Comparison of ENCODE assay signal across 1 cellular context in genomic region chr9:89318123-89319014, GRCh38.
TF ChIP-seq lines count a peak whose summit lies in the region.

SECISBP2 (plus strand) TSS chr9:89318500; CDS start chr9:89318577, 77 bp downstream.

TF ChIP-seq in HepG2, 621 proteins besides CTCF, POLR2A, EP300 and RAD21 (continued from another document and continues in another):
- TF ChIP-seq, protein P1, sequence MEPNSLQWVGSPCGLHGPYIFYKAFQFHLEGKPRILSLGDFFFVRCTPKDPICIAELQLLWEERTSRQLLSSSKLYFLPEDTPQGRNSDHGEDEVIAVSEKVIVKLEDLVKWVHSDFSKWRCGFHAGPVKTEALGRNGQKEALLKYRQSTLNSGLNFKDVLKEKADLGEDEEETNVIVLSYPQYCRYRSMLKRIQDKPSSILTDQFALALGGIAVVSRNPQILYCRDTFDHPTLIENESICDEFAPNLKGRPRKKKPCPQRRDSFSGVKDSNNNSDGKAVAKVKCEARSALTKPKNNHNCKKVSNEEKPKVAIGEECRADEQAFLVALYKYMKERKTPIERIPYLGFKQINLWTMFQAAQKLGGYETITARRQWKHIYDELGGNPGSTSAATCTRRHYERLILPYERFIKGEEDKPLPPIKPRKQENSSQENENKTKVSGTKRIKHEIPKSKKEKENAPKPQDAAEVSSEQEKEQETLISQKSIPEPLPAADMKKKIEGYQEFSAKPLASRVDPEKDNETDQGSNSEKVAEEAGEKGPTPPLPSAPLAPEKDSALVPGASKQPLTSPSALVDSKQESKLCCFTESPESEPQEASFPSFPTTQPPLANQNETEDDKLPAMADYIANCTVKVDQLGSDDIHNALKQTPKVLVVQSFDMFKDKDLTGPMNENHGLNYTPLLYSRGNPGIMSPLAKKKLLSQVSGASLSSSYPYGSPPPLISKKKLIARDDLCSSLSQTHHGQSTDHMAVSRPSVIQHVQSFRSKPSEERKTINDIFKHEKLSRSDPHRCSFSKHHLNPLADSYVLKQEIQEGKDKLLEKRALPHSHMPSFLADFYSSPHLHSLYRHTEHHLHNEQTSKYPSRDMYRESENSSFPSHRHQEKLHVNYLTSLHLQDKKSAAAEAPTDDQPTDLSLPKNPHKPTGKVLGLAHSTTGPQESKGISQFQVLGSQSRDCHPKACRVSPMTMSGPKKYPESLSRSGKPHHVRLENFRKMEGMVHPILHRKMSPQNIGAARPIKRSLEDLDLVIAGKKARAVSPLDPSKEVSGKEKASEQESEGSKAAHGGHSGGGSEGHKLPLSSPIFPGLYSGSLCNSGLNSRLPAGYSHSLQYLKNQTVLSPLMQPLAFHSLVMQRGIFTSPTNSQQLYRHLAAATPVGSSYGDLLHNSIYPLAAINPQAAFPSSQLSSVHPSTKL (CRISPR knock-in tag; IDR thresholded peaks at IDR 0.05): peak; percentile 32
- TF ChIP-seq ATF6 (CRISPR knock-in tag; conservative IDR thresholded peaks at IDR 0.05): no peak
- no peak for TF ChIP-seq ZEB1 (IDR thresholded peaks at IDR 0.05; ENCODE audit: insufficient replicate concordance, low read depth)
- no peak for TF ChIP-seq FOXM1 (CRISPR knock-in tag; IDR thresholded peaks at IDR 0.05)
- TF ChIP-seq POGK (CRISPR knock-in tag; conservative IDR thresholded peaks at IDR 0.05): peak; percentile 98
- peak; percentile 91 for TF ChIP-seq ELF3 (CRISPR knock-in tag; IDR thresholded peaks at IDR 0.05)
- no peak for TF ChIP-seq KDM6A (CRISPR knock-in tag; IDR thresholded peaks at IDR 0.05; ENCODE audit: low read depth)
- no peak for TF ChIP-seq ZFP36 (IDR thresholded peaks at IDR 0.05; ENCODE audit: borderline replicate concordance, low read depth, low read length, partially characterized antibody)
- TF ChIP-seq, protein P2, sequence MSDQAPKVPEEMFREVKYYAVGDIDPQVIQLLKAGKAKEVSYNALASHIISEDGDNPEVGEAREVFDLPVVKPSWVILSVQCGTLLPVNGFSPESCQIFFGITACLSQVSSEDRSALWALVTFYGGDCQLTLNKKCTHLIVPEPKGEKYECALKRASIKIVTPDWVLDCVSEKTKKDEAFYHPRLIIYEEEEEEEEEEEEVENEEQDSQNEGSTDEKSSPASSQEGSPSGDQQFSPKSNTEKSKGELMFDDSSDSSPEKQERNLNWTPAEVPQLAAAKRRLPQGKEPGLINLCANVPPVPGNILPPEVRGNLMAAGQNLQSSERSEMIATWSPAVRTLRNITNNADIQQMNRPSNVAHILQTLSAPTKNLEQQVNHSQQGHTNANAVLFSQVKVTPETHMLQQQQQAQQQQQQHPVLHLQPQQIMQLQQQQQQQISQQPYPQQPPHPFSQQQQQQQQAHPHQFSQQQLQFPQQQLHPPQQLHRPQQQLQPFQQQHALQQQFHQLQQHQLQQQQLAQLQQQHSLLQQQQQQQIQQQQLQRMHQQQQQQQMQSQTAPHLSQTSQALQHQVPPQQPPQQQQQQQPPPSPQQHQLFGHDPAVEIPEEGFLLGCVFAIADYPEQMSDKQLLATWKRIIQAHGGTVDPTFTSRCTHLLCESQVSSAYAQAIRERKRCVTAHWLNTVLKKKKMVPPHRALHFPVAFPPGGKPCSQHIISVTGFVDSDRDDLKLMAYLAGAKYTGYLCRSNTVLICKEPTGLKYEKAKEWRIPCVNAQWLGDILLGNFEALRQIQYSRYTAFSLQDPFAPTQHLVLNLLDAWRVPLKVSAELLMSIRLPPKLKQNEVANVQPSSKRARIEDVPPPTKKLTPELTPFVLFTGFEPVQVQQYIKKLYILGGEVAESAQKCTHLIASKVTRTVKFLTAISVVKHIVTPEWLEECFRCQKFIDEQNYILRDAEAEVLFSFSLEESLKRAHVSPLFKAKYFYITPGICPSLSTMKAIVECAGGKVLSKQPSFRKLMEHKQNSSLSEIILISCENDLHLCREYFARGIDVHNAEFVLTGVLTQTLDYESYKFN (CRISPR knock-in tag; conservative IDR thresholded peaks at IDR 0.05): peak; percentile 56; the same call in 1 of the 2 replicates
- TF ChIP-seq NFRKB (IDR thresholded peaks at IDR 0.05): no peak
- peak; percentile 86 for TF ChIP-seq ZNF564 (CRISPR knock-in tag; IDR thresholded peaks at IDR 0.05)
- peak; percentile 51; the same call in 1 of the 2 replicates for TF ChIP-seq MBD4 (IDR thresholded peaks at IDR 0.05; ENCODE audit: borderline replicate concordance, low read length)
- no peak for TF ChIP-seq RARG (CRISPR knock-in tag; IDR thresholded peaks at IDR 0.05; ENCODE audit: low read depth)
- TF ChIP-seq SSRP1 (CRISPR knock-in tag; IDR thresholded peaks at IDR 0.05): no peak
- TF ChIP-seq, protein P3, sequence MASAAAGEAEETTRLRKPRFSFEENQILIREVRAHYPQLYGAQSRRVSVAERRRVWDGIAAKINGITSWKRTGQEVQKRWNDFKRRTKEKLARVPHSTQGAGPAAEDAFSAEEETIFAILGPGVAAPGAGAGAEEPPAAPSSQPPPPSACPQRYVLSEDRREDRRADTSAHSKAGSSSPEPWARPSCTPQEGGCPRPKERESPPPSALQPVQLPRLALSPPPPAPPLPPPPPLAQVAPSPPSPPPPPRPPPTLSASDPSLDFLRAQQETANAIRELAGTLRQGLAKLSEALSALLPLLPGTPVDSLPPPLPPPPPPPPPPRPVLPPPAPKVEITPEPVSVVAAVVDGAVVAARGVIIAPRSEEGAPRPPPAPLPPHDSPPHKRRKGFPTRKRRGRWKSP (CRISPR knock-in tag; IDR thresholded peaks at IDR 0.05): peak; percentile 100
- peak; percentile 94 for TF ChIP-seq ZNF670 (CRISPR knock-in tag; IDR thresholded peaks at IDR 0.05; ENCODE audit: borderline replicate concordance)
- no peak; the same call in 1 of the 2 replicates for TF ChIP-seq AHR (CRISPR knock-in tag; IDR thresholded peaks at IDR 0.05)
- peak; percentile 79 for TF ChIP-seq TARDBP (CRISPR knock-in tag; IDR thresholded peaks at IDR 0.05)
- no peak for TF ChIP-seq RERE (CRISPR knock-in tag; IDR thresholded peaks at IDR 0.05; ENCODE audit: low read depth)
- peak; percentile 71; the same call in 1 of the 2 replicates for TF ChIP-seq ZNF543 (CRISPR knock-in tag; IDR thresholded peaks at IDR 0.05)
- TF ChIP-seq AGO1 (IDR thresholded peaks at IDR 0.05; ENCODE audit: low read depth, low read length, poor library complexity, severe bottlenecking): peak; percentile 95
- TF ChIP-seq PPARG (CRISPR knock-in tag; conservative IDR thresholded peaks at IDR 0.05): no peak
- TF ChIP-seq, protein P4, sequence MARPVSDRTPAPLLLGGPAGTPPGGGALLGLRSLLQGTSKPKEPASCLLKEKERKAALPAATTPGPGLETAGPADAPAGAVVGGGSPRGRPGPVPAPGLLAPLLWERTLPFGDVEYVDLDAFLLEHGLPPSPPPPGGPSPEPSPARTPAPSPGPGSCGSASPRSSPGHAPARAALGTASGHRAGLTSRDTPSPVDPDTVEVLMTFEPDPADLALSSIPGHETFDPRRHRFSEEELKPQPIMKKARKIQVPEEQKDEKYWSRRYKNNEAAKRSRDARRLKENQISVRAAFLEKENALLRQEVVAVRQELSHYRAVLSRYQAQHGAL (CRISPR knock-in tag; IDR thresholded peaks at IDR 0.05; ENCODE audit: not compliant biosample characterization): peak; percentile 22
- TF ChIP-seq, protein P5, sequence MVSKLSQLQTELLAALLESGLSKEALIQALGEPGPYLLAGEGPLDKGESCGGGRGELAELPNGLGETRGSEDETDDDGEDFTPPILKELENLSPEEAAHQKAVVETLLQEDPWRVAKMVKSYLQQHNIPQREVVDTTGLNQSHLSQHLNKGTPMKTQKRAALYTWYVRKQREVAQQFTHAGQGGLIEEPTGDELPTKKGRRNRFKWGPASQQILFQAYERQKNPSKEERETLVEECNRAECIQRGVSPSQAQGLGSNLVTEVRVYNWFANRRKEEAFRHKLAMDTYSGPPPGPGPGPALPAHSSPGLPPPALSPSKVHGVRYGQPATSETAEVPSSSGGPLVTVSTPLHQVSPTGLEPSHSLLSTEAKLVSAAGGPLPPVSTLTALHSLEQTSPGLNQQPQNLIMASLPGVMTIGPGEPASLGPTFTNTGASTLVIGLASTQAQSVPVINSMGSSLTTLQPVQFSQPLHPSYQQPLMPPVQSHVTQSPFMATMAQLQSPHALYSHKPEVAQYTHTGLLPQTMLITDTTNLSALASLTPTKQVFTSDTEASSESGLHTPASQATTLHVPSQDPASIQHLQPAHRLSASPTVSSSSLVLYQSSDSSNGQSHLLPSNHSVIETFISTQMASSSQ (IDR thresholded peaks at IDR 0.05; ENCODE audit: low read depth): peak; percentile 19; the same call in 1 of the 2 replicates
- TF ChIP-seq, protein P5 (CRISPR knock-in tag; IDR thresholded peaks at IDR 0.05; ENCODE audit: borderline replicate concordance): no peak; the same call in 1 of the 2 replicates
- 0 out of 2 replicates have a peak, but pooled peaks have one; percentile 67 for TF ChIP-seq ZNF878 (CRISPR knock-in tag; IDR thresholded peaks at IDR 0.05)
- TF ChIP-seq, protein P6, sequence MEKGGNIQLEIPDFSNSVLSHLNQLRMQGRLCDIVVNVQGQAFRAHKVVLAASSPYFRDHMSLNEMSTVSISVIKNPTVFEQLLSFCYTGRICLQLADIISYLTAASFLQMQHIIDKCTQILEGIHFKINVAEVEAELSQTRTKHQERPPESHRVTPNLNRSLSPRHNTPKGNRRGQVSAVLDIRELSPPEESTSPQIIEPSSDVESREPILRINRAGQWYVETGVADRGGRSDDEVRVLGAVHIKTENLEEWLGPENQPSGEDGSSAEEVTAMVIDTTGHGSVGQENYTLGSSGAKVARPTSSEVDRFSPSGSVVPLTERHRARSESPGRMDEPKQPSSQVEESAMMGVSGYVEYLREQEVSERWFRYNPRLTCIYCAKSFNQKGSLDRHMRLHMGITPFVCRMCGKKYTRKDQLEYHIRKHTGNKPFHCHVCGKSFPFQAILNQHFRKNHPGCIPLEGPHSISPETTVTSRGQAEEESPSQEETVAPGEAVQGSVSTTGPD (CRISPR knock-in tag; IDR thresholded peaks at IDR 0.05): 0 out of 2 replicates have a peak, but pooled peaks have one; percentile 32
- TF ChIP-seq IRF2 (CRISPR knock-in tag; IDR thresholded peaks at IDR 0.05): peak; percentile 77
